Comparison of ENCODE assay signal across 11 cellular contexts in genomic region chr12:92602476-92602875, GRCh38.
DNase-seq lines count a peak whose midpoint lies in the region; ATAC-seq, FAIRE-seq and TF ChIP-seq lines count a peak whose summit lies in the region.
"Had no signal": no experiment of that assay in that cellular context is flagged by ENCODE, and none has a peak within 500 bp of the region (broad histone marks: within the 10 kb centered on the region; RNA-seq: fewer than 3 reads in every experiment).

No MANE protein-coding gene starts in this region.

- no peak overlapping the region for H3K4me3 Mint-ChIP-seq in activated CD4-positive, alpha-beta T cell treated with anti-CD3 and anti-CD28 coated beads for 36 hours
- H3K4me3 Mint-ChIP-seq in activated CD4-positive, alpha-beta T cell treated with anti-CD3 and anti-CD28 coated beads, Interleukin-2, amount 10 ng/mL, durations not matched to agents 7 days and 5 days = no peak overlapping the region
- no peak overlapping the region for H3K4me3 Mint-ChIP-seq in stimulated activated memory B cell treated with anti-CD40 and anti-IgM and Interleukin-4, amounts not matched to agents 10 μg/mL and 1 μg/mL and 100 μg/mL, for 72 hours

- CTCF ChIA-PET in activated CD4-positive, alpha-beta T cell treated with anti-CD3 and anti-CD28 coated beads for 36 hours (lab: Charles Lee) = interaction anchor here (1.1 kb wide), 1 partner anchor 8 kb away, joined by 3 read pairs; no protein-coding TSS in a partner anchor
- CTCF ChIA-PET in activated CD4-positive, alpha-beta T cell treated with anti-CD3 and anti-CD28 coated beads, Interleukin-2, amount 10 ng/mL, durations not matched to agents 7 days and 5 days (lab: Charles Lee) = interaction anchor here (0.5 kb wide), 1 partner anchor 449 kb away, joined by 3 read pairs; no protein-coding TSS in a partner anchor
- CTCF ChIA-PET in endothelial cell of umbilical vein (lab: Charles Lee) = no interaction called here

- H3K27ac ChIP-seq in endothelial cell of umbilical vein (ENCODE audit: insufficient read depth, low read depth, low read length) = peak overlapping the region; percentile 56
- no peak overlapping the region for H3K27ac ChIP-seq in spleen
- H3K27ac ChIP-seq: psoas muscle had no signal

- 82 to 96% (median 90%) methylated on average over 2 of the region's 2 CpGs for WGBS in spleen, 5 donors

- H3K27ac Mint-ChIP-seq in activated CD4-positive, alpha-beta T cell treated with anti-CD3 and anti-CD28 coated beads for 36 hours = peak overlapping the region; percentile 87
- no peak overlapping the region for H3K27ac Mint-ChIP-seq in activated CD4-positive, alpha-beta T cell treated with anti-CD3 and anti-CD28 coated beads, Interleukin-2, amount 10 ng/mL, durations not matched to agents 7 days and 5 days
- no peak overlapping the region for H3K27ac Mint-ChIP-seq in stimulated activated memory B cell treated with anti-CD40 and anti-IgM and Interleukin-4, amounts not matched to agents 10 μg/mL and 1 μg/mL and 100 μg/mL, for 72 hours

- POLR2A ChIA-PET in activated CD4-positive, alpha-beta T cell treated with anti-CD3 and anti-CD28 coated beads for 36 hours (lab: Charles Lee) = no interaction called here
- POLR2A ChIA-PET in activated CD4-positive, alpha-beta T cell treated with anti-CD3 and anti-CD28 coated beads, Interleukin-2, amount 10 ng/mL, durations not matched to agents 7 days and 5 days (lab: Charles Lee) = no interaction called here
- POLR2A ChIA-PET in endothelial cell of umbilical vein (lab: Charles Lee) = no interaction called here

- H3K79me2 ChIP-seq in endothelial cell of umbilical vein (ENCODE audit: control insufficient read depth, insufficient read depth, low read length) = no peaks in the 10 kb centered on the region

- TF ChIP-seq CTCF in endothelial cell of umbilical vein (IDR thresholded peaks at IDR 0.05; ENCODE audit: extremely low read depth in 1 of 2, insufficient read depth in 1 of 2, low read depth in 1 of 2, low read length in 2 of 2) = no peak
- TF ChIP-seq CTCF in spleen (IDR thresholded peaks at IDR 0.05 in 8 of 11, conservative IDR thresholded peaks at IDR 0.05 in 3 of 11) = no peak

- H3K27me3 ChIP-seq in endothelial cell of umbilical vein (ENCODE audit: control insufficient read depth in 2 of 2, insufficient read depth in 2 of 2, low read length in 2 of 2) (no peaks in the 10 kb centered on the region), spleen (replicated peaks in 1 of 7) (no peaks in the 10 kb centered on the region)

- H2AFZ ChIP-seq in endothelial cell of umbilical vein (ENCODE audit: low read depth, low read length) = no peak overlapping the region

- H3K9me3 Mint-ChIP-seq in activated CD4-positive, alpha-beta T cell treated with anti-CD3 and anti-CD28 coated beads for 36 hours (ENCODE audit: low read depth) = peaks cover 35% of the 10 kb centered on the region
- H3K9me3 Mint-ChIP-seq in activated CD4-positive, alpha-beta T cell treated with anti-CD3 and anti-CD28 coated beads, Interleukin-2, amount 10 ng/mL, durations not matched to agents 7 days and 5 days = peaks cover 41% of the 10 kb centered on the region
- H3K9me3 Mint-ChIP-seq in stimulated activated memory B cell treated with anti-CD40 and anti-IgM and Interleukin-4, amounts not matched to agents 10 μg/mL and 1 μg/mL and 100 μg/mL, for 72 hours = peaks cover 31% of the 10 kb centered on the region

- dilution Hi-C loops in endothelial cell of umbilical vein (cut with MboI; ENCODE audit: extremely low pct_ligation_motif_present, low sequenced_read_pairs) = no loop called here

- H3K4me3 ChIP-seq in endothelial cell of umbilical vein (replicated peaks in 1 of 3; ENCODE audit: insufficient read depth in 1 of 3, low read depth in 1 of 3, low read length in 3 of 3) (no peak overlapping the region), skeletal muscle cell (ENCODE audit: low read depth, low read length) (no peak overlapping the region), spleen (no peak overlapping the region)
- H3K4me3 ChIP-seq: psoas muscle had no signal

- BruUV-seq in endothelial cell of umbilical vein (replicated peaks; lab: Mats Ljungman, UMichigan) = no TSS peak

- intact Hi-C loops in activated CD4-positive, alpha-beta T cell treated with anti-CD3 and anti-CD28 coated beads for 36 hours (cut with DNase I, micrococcal nuclease) = loop anchor here in 1 of 2 experiments (10.0 kb wide), 1 partner anchor 812 kb away; no protein-coding TSS in a partner anchor
- intact Hi-C loops in endothelial cell of umbilical vein (cut with micrococcal nuclease) (no loop called here), spleen (cut with DNase I; ENCODE audit: low total_unique reads) (no loop called here)

- no peaks in the 10 kb centered on the region for H3K36me3 ChIP-seq in endothelial cell of umbilical vein (ENCODE audit: control insufficient read depth in 2 of 2, extremely low read depth in 1 of 2, insufficient read depth in 2 of 2, low read length in 2 of 2)
- no peaks in the 10 kb centered on the region for H3K36me3 ChIP-seq in spleen

- no peaks in the 10 kb centered on the region for H3K4me1 ChIP-seq in endothelial cell of umbilical vein (ENCODE audit: control insufficient read depth, extremely low read depth, insufficient read depth, low read length)
- peaks cover 0 to 23% (median 0%) of the 10 kb centered on the region in 6 donors for H3K4me1 ChIP-seq in spleen
- H3K4me1 ChIP-seq: psoas muscle had no signal

- H3K9me3 ChIP-seq in endothelial cell of umbilical vein (replicated peaks; ENCODE audit: control insufficient read depth, insufficient read depth, low read length) (no peaks in the 10 kb centered on the region), spleen (peaks cover 0 to 29% (median 21%) of the 10 kb centered on the region in 8 donors)
- H3K9me3 ChIP-seq: psoas muscle had no signal

- peaks cover 47% of the 10 kb centered on the region for H3K4me1 Mint-ChIP-seq in activated CD4-positive, alpha-beta T cell treated with anti-CD3 and anti-CD28 coated beads for 36 hours
- H3K4me1 Mint-ChIP-seq in activated CD4-positive, alpha-beta T cell treated with anti-CD3 and anti-CD28 coated beads, Interleukin-2, amount 10 ng/mL, durations not matched to agents 7 days and 5 days = peaks cover 19% of the 10 kb centered on the region
- H3K4me1 Mint-ChIP-seq in stimulated activated memory B cell treated with anti-CD40 and anti-IgM and Interleukin-4, amounts not matched to agents 10 μg/mL and 1 μg/mL and 100 μg/mL, for 72 hours = peaks cover 10% of the 10 kb centered on the region

- no peaks in the 10 kb centered on the region for H4K20me1 ChIP-seq in endothelial cell of umbilical vein (replicated peaks; ENCODE audit: control insufficient read depth, extremely low read depth, insufficient read depth, low read length)

- peak; percentile 43 for FAIRE-seq in endothelial cell of umbilical vein (lab: Jason Lieb, UNC)

- ATAC-seq in activated CD4-positive, alpha-beta T cell treated with anti-CD3 and anti-CD28 coated beads for 36 hours = no peak
- no peak for ATAC-seq in stimulated activated memory B cell treated with anti-CD40 and anti-IgM and Interleukin-4, amounts not matched to agents 10 μg/mL and 1 μg/mL and 100 μg/mL, for 72 hours
- ATAC-seq: psoas muscle had no signal

- no peaks in the 10 kb centered on the region for H3K27me3 Mint-ChIP-seq in activated CD4-positive, alpha-beta T cell treated with anti-CD3 and anti-CD28 coated beads for 36 hours
- no peaks in the 10 kb centered on the region for H3K27me3 Mint-ChIP-seq in activated CD4-positive, alpha-beta T cell treated with anti-CD3 and anti-CD28 coated beads, Interleukin-2, amount 10 ng/mL, durations not matched to agents 7 days and 5 days
- H3K27me3 Mint-ChIP-seq in stimulated activated memory B cell treated with anti-CD40 and anti-IgM and Interleukin-4, amounts not matched to agents 10 μg/mL and 1 μg/mL and 100 μg/mL, for 72 hours = no peaks in the 10 kb centered on the region

- no peak for TF ChIP-seq POLR2A in endothelial cell of umbilical vein (IDR thresholded peaks at IDR 0.05; ENCODE audit: low read depth, low read length)
- no peak for TF ChIP-seq POLR2A in spleen (IDR thresholded peaks at IDR 0.05)

- H3K36me3 Mint-ChIP-seq in activated CD4-positive, alpha-beta T cell treated with anti-CD3 and anti-CD28 coated beads for 36 hours (ENCODE audit: low read depth) = peaks cover 31% of the 10 kb centered on the region
- H3K36me3 Mint-ChIP-seq in activated CD4-positive, alpha-beta T cell treated with anti-CD3 and anti-CD28 coated beads, Interleukin-2, amount 10 ng/mL, durations not matched to agents 7 days and 5 days (ENCODE audit: low read depth) = peaks cover 32% of the 10 kb centered on the region
- H3K36me3 Mint-ChIP-seq in stimulated activated memory B cell treated with anti-CD40 and anti-IgM and Interleukin-4, amounts not matched to agents 10 μg/mL and 1 μg/mL and 100 μg/mL, for 72 hours = peaks cover 25% of the 10 kb centered on the region

- H3K9me1 ChIP-seq in endothelial cell of umbilical vein (replicated peaks; ENCODE audit: control insufficient read depth, extremely low read depth, insufficient read depth, low read length) = no peaks in the 10 kb centered on the region

- H3K4me2 ChIP-seq in endothelial cell of umbilical vein (ENCODE audit: insufficient read depth, low read length) = no peak overlapping the region

- no peak for DNase-seq in activated CD4-positive, alpha-beta T cell treated with anti-CD3 and anti-CD28 coated beads for 36 hours
- no peak for DNase-seq in activated CD4-positive, alpha-beta T cell treated with anti-CD3 and anti-CD28 coated beads, Interleukin-2, amount 10 ng/mL, durations not matched to agents 7 days and 5 days
- peak; percentile 76 for DNase-seq in RPMI7951 (ENCODE audit: low read depth)
- DNase-seq in endothelial cell of umbilical vein (ENCODE audit: low read depth, low spot score) = peak; percentile 41
- peak; percentile 95 for DNase-seq in skeletal muscle cell (ENCODE audit: low read depth)
- DNase-seq in spleen = no peak
- no peak for DNase-seq in NCI-H446 treated with DMSO at 0.1 percent for 48 hours (lab: John Stamatoyannopoulos, UW)
- DNase-seq: activated gamma-delta T cell, NCI-H1417 treated with DMSO at 0.1 percent for 48 hours, psoas muscle had no signal

- no peak overlapping the region for H3K9ac ChIP-seq in endothelial cell of umbilical vein (replicated peaks; ENCODE audit: extremely low read depth, insufficient read depth, low read length)

TF ChIP-seq in endothelial cell of umbilical vein, 7 proteins besides CTCF, POLR2A, EP300 and RAD21 (continues in another document):
- peak; percentile 23 for TF ChIP-seq FOS (IDR thresholded peaks at IDR 0.05; ENCODE audit: borderline replicate concordance, insufficient read depth, low read length)
- peak; percentile 25 for TF ChIP-seq JUN (IDR thresholded peaks at IDR 0.05; ENCODE audit: borderline replicate concordance, insufficient read depth, insufficient read length, low read depth)
- TF ChIP-seq MAX (IDR thresholded peaks at IDR 0.05; ENCODE audit: insufficient read depth, insufficient read length) = no peak
- TF ChIP-seq MYC (IDR thresholded peaks at IDR 0.05; ENCODE audit: low read depth, low read length) = no peak
- TF ChIP-seq EZH2 (IDR thresholded peaks at IDR 0.05; ENCODE audit: borderline replicate concordance, low read depth, low read length, severe bottlenecking) = no peak

Comparison
In these comparisons a context has a peak if more than half of its experiments do, and no peak if none do; other contexts are left out.
1. DNase-seq: peak in RPMI7951 (single experiment), endothelial cell of umbilical vein (single experiment) and skeletal muscle cell (single experiment); none in activated CD4-positive, alpha-beta T cell treated with anti-CD3 and anti-CD28 coated beads for 36 hours (single experiment), activated CD4-positive, alpha-beta T cell treated with anti-CD3 and anti-CD28 coated beads, Interleukin-2, amount 10 ng/mL, durations not matched to agents 7 days and 5 days (single experiment), spleen (single experiment) and NCI-H446 treated with DMSO at 0.1 percent for 48 hours (single experiment).